In the genomic region with DNA sequence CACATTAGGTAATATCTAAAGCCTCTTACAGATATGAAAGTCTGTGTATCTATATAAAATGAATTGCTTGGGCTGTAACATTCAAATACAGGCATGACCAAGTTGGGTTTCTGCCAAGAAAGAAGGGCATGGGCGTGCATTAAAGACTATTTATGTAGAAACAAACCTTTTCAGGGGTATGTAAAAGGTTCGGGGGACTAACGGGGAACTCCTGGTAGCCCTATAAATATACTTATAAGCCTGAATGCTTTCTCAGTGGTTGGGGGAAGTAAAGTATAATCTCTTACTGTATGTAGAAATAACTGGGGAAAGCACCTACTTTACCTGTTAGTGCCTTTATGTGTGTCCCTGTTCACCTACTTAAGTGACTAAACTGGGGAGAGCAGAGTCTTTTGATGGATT, we compare ENCODE assay signal across 11 cellular contexts.
DNase-seq lines count a peak whose midpoint lies in the region; ATAC-seq and TF ChIP-seq lines count a peak whose summit lies in the region.
"Had no signal": no experiment of that assay in that cellular context is flagged by ENCODE, and none has a peak within 500 bp of the region (broad histone marks: within the 10 kb centered on the region; RNA-seq: fewer than 3 reads in every experiment).

No MANE protein-coding gene starts in this region.

- H3K27me3 Mint-ChIP-seq in activated T-cell treated with anti-CD3 and anti-CD28 coated beads, Interleukin-2, amount 50 U/mL, for 24 hours: no peaks in the 10 kb centered on the region
- no peaks in the 10 kb centered on the region for H3K27me3 Mint-ChIP-seq in stimulated activated naive B cell treated with anti-CD40 and anti-IgM and Interleukin-4, amounts not matched to agents 10 μg/mL and 1 μg/mL and 100 μg/mL, for 72 hours
- H3K27me3 Mint-ChIP-seq in T-helper 2 cell treated with Interferon-gamma antibody and Interleukin-4, amounts not matched to agents 5 μg/mL and 100 μg/mL, for 36 hours (ENCODE audit: low read depth): no peaks in the 10 kb centered on the region
- H3K27me3 Mint-ChIP-seq: activated CD4-positive, alpha-beta T cell treated with anti-CD3 and anti-CD28 coated beads, Interleukin-2, amount 10 ng/mL, durations not matched to agents 7 days and 5 days had no signal

- H3K36me3 Mint-ChIP-seq in activated T-cell treated with anti-CD3 and anti-CD28 coated beads, Interleukin-2, amount 50 U/mL, for 24 hours (ENCODE audit: low read depth): no peaks in the 10 kb centered on the region
- peaks cover 3 to 9% of the 10 kb centered on the region in 2 donors for H3K36me3 Mint-ChIP-seq in stimulated activated naive B cell treated with anti-CD40 and anti-IgM and Interleukin-4, amounts not matched to agents 10 μg/mL and 1 μg/mL and 100 μg/mL, for 72 hours
- H3K36me3 Mint-ChIP-seq in T-helper 2 cell treated with Interferon-gamma antibody and Interleukin-4, amounts not matched to agents 5 μg/mL and 100 μg/mL, for 36 hours (ENCODE audit: low read depth): no peaks in the 10 kb centered on the region

- ATAC-seq in HG02623 (IDR thresholded peaks at IDR 0.05; ENCODE audit: unreplicated experiment): peak; percentile 96
- peak; percentile 96 to 98 for ATAC-seq in stimulated activated naive B cell treated with anti-CD40 and anti-IgM and Interleukin-4, amounts not matched to agents 10 μg/mL and 1 μg/mL and 100 μg/mL, for 72 hours (replicated peaks)

- H3K27ac Mint-ChIP-seq in activated T-cell treated with anti-CD3 and anti-CD28 coated beads, Interleukin-2, amount 50 U/mL, for 24 hours: peak overlapping the region; percentile 23
- peak overlapping the region; percentile 86 for H3K27ac Mint-ChIP-seq in stimulated activated naive B cell treated with anti-CD40 and anti-IgM and Interleukin-4, amounts not matched to agents 10 μg/mL and 1 μg/mL and 100 μg/mL, for 72 hours
- H3K27ac Mint-ChIP-seq in T-helper 2 cell treated with Interferon-gamma antibody and Interleukin-4, amounts not matched to agents 5 μg/mL and 100 μg/mL, for 36 hours: no peak overlapping the region
- H3K27ac Mint-ChIP-seq: activated CD4-positive, alpha-beta T cell treated with anti-CD3 and anti-CD28 coated beads, Interleukin-2, amount 10 ng/mL, durations not matched to agents 7 days and 5 days had no signal

- POLR2A ChIA-PET in RWPE1 (lab: Yijun Ruan, JAX; ENCODE audit: low non-redundant PET): no interaction called here

- DNase-seq in activated T-cell treated with anti-CD3 and anti-CD28 coated beads, Interleukin-2, amount 50 U/mL, for 24 hours: no peak
- DNase-seq in activated T-cell treated with anti-CD3 and anti-CD28 coated beads, Interleukin-2, amount 50 U/mL, for 48 hours: no peak
- DNase-seq in HT-29 (ENCODE audit: low spot score) (peak; percentile 33), RWPE1 (ENCODE audit: low spot score) (no peak), NCI-H1048 (lab: John Stamatoyannopoulos, UW) (no peak)
- DNase-seq in stimulated activated naive B cell treated with anti-CD40 and anti-IgM and Interleukin-4, amounts not matched to agents 10 μg/mL and 1 μg/mL and 100 μg/mL, for 72 hours: peak; percentile 77
- no peak for DNase-seq in T-helper 2 cell treated with Interferon-gamma antibody and Interleukin-4, amounts not matched to agents 5 μg/mL and 100 μg/mL, for 36 hours (ENCODE audit: low spot score)
- DNase-seq: activated CD4-positive, alpha-beta T cell treated with anti-CD3 and anti-CD28 coated beads, Interleukin-2, amount 10 ng/mL, durations not matched to agents 7 days and 5 days; NCI-H510A; spleen had no signal

- no peak overlapping the region for H3K4me3 Mint-ChIP-seq in activated T-cell treated with anti-CD3 and anti-CD28 coated beads, Interleukin-2, amount 50 U/mL, for 24 hours
- peak overlapping the region; percentile 17 to 35 for H3K4me3 Mint-ChIP-seq in stimulated activated naive B cell treated with anti-CD40 and anti-IgM and Interleukin-4, amounts not matched to agents 10 μg/mL and 1 μg/mL and 100 μg/mL, for 72 hours
- no peak overlapping the region for H3K4me3 Mint-ChIP-seq in T-helper 2 cell treated with Interferon-gamma antibody and Interleukin-4, amounts not matched to agents 5 μg/mL and 100 μg/mL, for 36 hours
- H3K4me3 Mint-ChIP-seq: activated CD4-positive, alpha-beta T cell treated with anti-CD3 and anti-CD28 coated beads, Interleukin-2, amount 10 ng/mL, durations not matched to agents 7 days and 5 days had no signal

- no peak for TF ChIP-seq CTCF in RWPE1 (conservative IDR thresholded peaks at IDR 0.05; ENCODE audit: low read depth)

- H3K9me3 Mint-ChIP-seq in activated T-cell treated with anti-CD3 and anti-CD28 coated beads, Interleukin-2, amount 50 U/mL, for 24 hours: no peaks in the 10 kb centered on the region
- peaks cover 7 to 9% of the 10 kb centered on the region in 2 donors for H3K9me3 Mint-ChIP-seq in stimulated activated naive B cell treated with anti-CD40 and anti-IgM and Interleukin-4, amounts not matched to agents 10 μg/mL and 1 μg/mL and 100 μg/mL, for 72 hours
- H3K9me3 Mint-ChIP-seq in T-helper 2 cell treated with Interferon-gamma antibody and Interleukin-4, amounts not matched to agents 5 μg/mL and 100 μg/mL, for 36 hours: no peaks in the 10 kb centered on the region

- H3K27ac ChIP-seq in RWPE1: no peak overlapping the region

- H3K4me1 Mint-ChIP-seq in activated T-cell treated with anti-CD3 and anti-CD28 coated beads, Interleukin-2, amount 50 U/mL, for 24 hours (ENCODE audit: low read depth): peaks cover 61% of the 10 kb centered on the region
- H3K4me1 Mint-ChIP-seq in stimulated activated naive B cell treated with anti-CD40 and anti-IgM and Interleukin-4, amounts not matched to agents 10 μg/mL and 1 μg/mL and 100 μg/mL, for 72 hours: peaks cover 54 to 86% of the 10 kb centered on the region in 2 donors
- H3K4me1 Mint-ChIP-seq in T-helper 2 cell treated with Interferon-gamma antibody and Interleukin-4, amounts not matched to agents 5 μg/mL and 100 μg/mL, for 36 hours (ENCODE audit: low read depth): peaks cover 10% of the 10 kb centered on the region

- CTCF ChIA-PET in RWPE1 (lab: Yijun Ruan, JAX): no interaction called here

Comparison
In these comparisons a context has a peak if more than half of its experiments do, and no peak if none do; other contexts are left out.
1. DNase-seq: peak in HT-29 (single experiment) and stimulated activated naive B cell treated with anti-CD40 and anti-IgM and Interleukin-4, amounts not matched to agents 10 μg/mL and 1 μg/mL and 100 μg/mL, for 72 hours (single experiment); none in activated T-cell treated with anti-CD3 and anti-CD28 coated beads, Interleukin-2, amount 50 U/mL, for 24 hours (single experiment), activated T-cell treated with anti-CD3 and anti-CD28 coated beads, Interleukin-2, amount 50 U/mL, for 48 hours (0 of 2), RWPE1 (single experiment), NCI-H1048 (single experiment) and T-helper 2 cell treated with Interferon-gamma antibody and Interleukin-4, amounts not matched to agents 5 μg/mL and 100 μg/mL, for 36 hours (single experiment).
2. H3K4me3 Mint-ChIP-seq: peak in stimulated activated naive B cell treated with anti-CD40 and anti-IgM and Interleukin-4, amounts not matched to agents 10 μg/mL and 1 μg/mL and 100 μg/mL, for 72 hours (2 of 2); none in activated T-cell treated with anti-CD3 and anti-CD28 coated beads, Interleukin-2, amount 50 U/mL, for 24 hours (single experiment) and T-helper 2 cell treated with Interferon-gamma antibody and Interleukin-4, amounts not matched to agents 5 μg/mL and 100 μg/mL, for 36 hours (single experiment).